ENCODE assay signal across 25 cellular contexts in genomic region chr4:177408023-177408422, GRCh38.
"Had no signal": no experiment of that assay in that cellular context is flagged by ENCODE, and none has a peak within 500 bp of the region (broad histone marks: within the 10 kb centered on the region; RNA-seq: fewer than 3 reads in every experiment).

No MANE protein-coding gene starts in this region.

- ATAC-seq: activated CD4-positive, alpha-beta T cell treated with anti-CD3 and anti-CD28 coated beads for 36 hours; activated T-helper 17 cell treated with anti-CD3 and anti-CD28 coated beads, Interleukin-2, amount 50 U/mL, for 72 hours; Panc1; Right ventricle myocardium inferior had no signal

- H3K36me3 ChIP-seq: brain microvascular endothelial cell, cardiac muscle cell, WERI-Rb-1 had no signal

- H3K27me3 ChIP-seq: brain microvascular endothelial cell, cardiac muscle cell had no signal

- H3K4me3 ChIP-seq: cardiac muscle cell, SK-N-MC had no signal

- H3K27ac ChIP-seq: brain microvascular endothelial cell, cardiac muscle cell, SK-N-MC, WERI-Rb-1 had no signal

- DNase-seq: activated CD4-positive, alpha-beta memory T cell treated with anti-CD3 and anti-CD28 coated beads, Interleukin-2, amount 10 ng/mL, durations not matched to agents 7 days and 5 days; activated CD4-positive, alpha-beta T cell treated with anti-CD3 and anti-CD28 coated beads for 36 hours; activated CD4-positive, alpha-beta T cell treated with anti-CD3 and anti-CD28 coated beads, Interleukin-2, amount 50 U/mL, for 1 hour; activated gamma-delta T cell; activated naive CD4-positive, alpha-beta T cell treated with anti-CD3 and anti-CD28 coated beads, Interleukin-2, amount 10 ng/mL, durations not matched to agents 7 days and 5 days; activated naive CD8-positive, alpha-beta T cell treated with anti-CD3 and anti-CD28 coated beads for 36 hours; activated T-cell treated with anti-CD3 and anti-CD28 coated beads for 4 hours; activated T-cell treated with anti-CD3 and anti-CD28 coated beads, Interleukin-2, amount 50 U/mL, for 48 hours; brain microvascular endothelial cell; Kasumi-1; KBM-7; NCI-H1436; NCI-H187 treated with DMSO at 0.1 percent for 48 hours; NCI-H446 treated with DMSO at 0.1 percent for 48 hours; NCI-H524 treated with DMSO at 0.1 percent for 48 hours; NCI-H82; OCI-M1; RPMI8226; T-helper 1 cell; WERI-Rb-1 had no signal
